ENCODE assay signal across 12 cellular contexts in the genomic region with DNA sequence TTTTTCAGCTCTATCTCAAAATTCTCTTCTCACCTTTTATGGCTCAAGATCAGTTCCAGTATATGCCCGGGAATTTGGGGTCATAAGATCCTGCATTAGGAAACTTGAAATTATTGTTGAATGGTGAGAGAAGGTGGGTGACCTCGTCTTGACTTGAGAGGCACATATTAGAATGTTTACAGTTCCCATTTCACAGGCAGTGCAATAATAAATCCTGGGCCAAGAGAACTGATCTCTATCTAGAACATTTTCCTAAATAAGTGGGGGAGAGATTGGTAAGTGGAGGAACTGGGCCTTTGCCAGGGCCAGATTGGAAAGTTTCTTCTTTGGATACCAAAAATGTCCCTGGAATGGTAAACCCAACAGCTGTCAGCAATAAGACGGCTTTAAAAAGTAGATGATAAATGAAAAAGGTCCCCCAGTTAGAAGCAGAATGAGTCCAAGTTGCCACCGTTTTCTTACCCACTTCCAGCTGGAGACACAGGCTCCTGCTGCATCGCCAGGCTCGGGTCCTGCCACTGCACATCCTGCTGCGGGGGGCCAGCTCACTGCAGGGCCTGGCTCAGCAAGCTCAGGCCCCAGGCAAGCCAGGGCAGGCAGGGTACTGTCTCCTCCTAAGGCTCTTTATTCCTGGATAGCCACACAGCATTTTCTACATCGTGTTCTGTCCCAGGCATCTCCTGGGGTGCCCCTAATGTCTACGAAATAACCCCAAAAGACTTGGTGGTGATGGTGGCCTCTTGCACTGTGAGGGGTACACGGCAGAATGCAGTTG.
DNase-seq lines count a peak whose midpoint lies in the region; ATAC-seq and TF ChIP-seq lines count a peak whose summit lies in the region.
"Had no signal": no experiment of that assay in that cellular context is flagged by ENCODE, and none has a peak within 500 bp of the region (broad histone marks: within the 10 kb centered on the region; RNA-seq: fewer than 3 reads in every experiment).

No MANE protein-coding gene starts in this region.

- WGBS in aorta, 2 donors = 20 to 25% methylated on average over 10 of the region's 10 CpGs

- TF ChIP-seq POLR2A in breast epithelium (IDR thresholded peaks at IDR 0.05) = no peak

- intact Hi-C loops in MCF 10A (cut with micrococcal nuclease) = loop anchor here (2.0 to 5.0 kb wide), 3 partner anchors 73 to 126 kb away; a partner anchor contains a TSS
- intact Hi-C loops in breast epithelium (cut with DNase I; ENCODE audit: low total_unique reads) = no loop called here
- intact Hi-C loops in left lung (cut with DNase I) = no loop called here
- intact Hi-C loops in aorta (cut with DNase I) = no loop called here

- H3K36me3 Mint-ChIP-seq in MCF 10A (ENCODE audit: insufficient read depth, unreplicated experiment) (peaks cover 4% of the 10 kb centered on the region), brain (no peaks in the 10 kb centered on the region)

- H3K27me3 ChIP-seq in breast epithelium = no peaks in the 10 kb centered on the region
- no peaks in the 10 kb centered on the region for H3K27me3 ChIP-seq in left lung
- H3K27me3 ChIP-seq in aorta (ENCODE audit: control insufficient read depth in 1 of 2, insufficient read depth in 2 of 2, low read length in 1 of 2) = no peaks in the 10 kb centered on the region
- H3K27me3 ChIP-seq: SJCRH30 had no signal

- no peak for ATAC-seq in left lung
- peak; percentile 24 for ATAC-seq in aorta (ENCODE audit: low FRiP score)
- ATAC-seq in HG03460 (IDR thresholded peaks at IDR 0.05; ENCODE audit: unreplicated experiment) = no peak
- no peak for ATAC-seq in GM18907 (IDR thresholded peaks at IDR 0.05; ENCODE audit: unreplicated experiment)
- ATAC-seq: naive thymus-derived CD4-positive, alpha-beta T cell had no signal

- H3K9me3 Mint-ChIP-seq in MCF 10A (ENCODE audit: unreplicated experiment) = no peaks in the 10 kb centered on the region
- no peaks in the 10 kb centered on the region for H3K9me3 Mint-ChIP-seq in brain
- H3K9me3 Mint-ChIP-seq: naive thymus-derived CD4-positive, alpha-beta T cell had no signal

- H3K27me3 Mint-ChIP-seq in MCF 10A (ENCODE audit: insufficient read depth, unreplicated experiment) (no peaks in the 10 kb centered on the region), brain (no peaks in the 10 kb centered on the region)
- H3K27me3 Mint-ChIP-seq: activated naive CD8-positive, alpha-beta T cell; naive thymus-derived CD4-positive, alpha-beta T cell had no signal

- DNase-seq in MCF 10A (ENCODE audit: unreplicated experiment) = peak; percentile 51
- DNase-seq in breast epithelium (ENCODE audit: low spot score in 2 of 2) = no peak
- DNase-seq in left lung = no peak
- DNase-seq in aorta = peak in 1 of 2 donors; percentile 46
- DNase-seq in NCI-H2107 (lab: John Stamatoyannopoulos, UW) = no peak
- DNase-seq: naive thymus-derived CD4-positive, alpha-beta T cell; NCI-H1105 treated with DMSO at 0.1 percent for 48 hours; SJCRH30 had no signal

- H3K4me3 Mint-ChIP-seq in MCF 10A (ENCODE audit: unreplicated experiment) = no peak overlapping the region
- no peak overlapping the region for H3K4me3 Mint-ChIP-seq in brain
- H3K4me3 Mint-ChIP-seq: activated naive CD8-positive, alpha-beta T cell; naive thymus-derived CD4-positive, alpha-beta T cell had no signal

- POLR2A ChIA-PET in MCF 10A (lab: Yijun Ruan, JAX) = interaction anchor here (0.6 to 3.5 kb wide), 16 partner anchors 8 to 178 kb away, joined by 3 to 31 read pairs (median 4); a partner anchor contains a TSS

- CTCF ChIA-PET in MCF 10A (lab: Yijun Ruan, JAX) = interaction anchor here (1.0 to 2.2 kb wide), 8 partner anchors 8 to 160 kb away, joined by 3 to 21 read pairs (median 4); no protein-coding TSS in a partner anchor

- BruUV-seq in MCF 10A (replicated peaks; lab: Mats Ljungman, UMichigan) = no TSS peak

- H3K4me1 Mint-ChIP-seq in MCF 10A (ENCODE audit: insufficient read depth, unreplicated experiment) (peaks cover 36% of the 10 kb centered on the region), brain (peaks cover 27% of the 10 kb centered on the region)

- H3K27ac Mint-ChIP-seq in MCF 10A (ENCODE audit: low read depth, unreplicated experiment) = peak overlapping the region; percentile 18
- peak overlapping the region in 3 of 5 experiments; percentile 1 to 40 (median 36) for H3K27ac Mint-ChIP-seq in brain
- H3K27ac Mint-ChIP-seq: activated naive CD8-positive, alpha-beta T cell; naive thymus-derived CD4-positive, alpha-beta T cell had no signal

- H3K27ac ChIP-seq in breast epithelium (no peak overlapping the region), left lung (peak overlapping the region; percentile 29 to 53), aorta (ENCODE audit: low read depth in 1 of 2, low read length in 2 of 2) (peak overlapping the region in 1 of 2 donors; percentile 60)
- H3K27ac ChIP-seq: SJCRH30 had no signal

- H3K4me1 ChIP-seq in breast epithelium (no peaks in the 10 kb centered on the region), left lung (peaks cover 4 to 7% of the 10 kb centered on the region in 2 donors), aorta (ENCODE audit: control insufficient read depth in 1 of 2, insufficient read depth in 2 of 2, low read length in 2 of 2) (peaks cover 1 to 5% of the 10 kb centered on the region in 2 donors)
- H3K4me1 ChIP-seq: SJCRH30 had no signal

- TF ChIP-seq CTCF in MCF 10A (IDR thresholded peaks at IDR 0.05; ENCODE audit: unreplicated experiment) (no peak), breast epithelium (IDR thresholded peaks at IDR 0.05) (no peak), brain (conservative IDR thresholded peaks at IDR 0.05) (no peak), left lung (IDR thresholded peaks at IDR 0.05) (no peak)

- no peaks in the 10 kb centered on the region for H3K36me3 ChIP-seq in breast epithelium
- H3K36me3 ChIP-seq in left lung = no peaks in the 10 kb centered on the region
- no peaks in the 10 kb centered on the region for H3K36me3 ChIP-seq in aorta (ENCODE audit: control insufficient read depth in 1 of 2, insufficient read depth in 2 of 2, low read length in 1 of 2)

- H3K4me3 ChIP-seq in breast epithelium (no peak overlapping the region), left lung (no peak overlapping the region), aorta (ENCODE audit: low read length in 2 of 2) (no peak overlapping the region)
- H3K4me3 ChIP-seq: SJCRH30 had no signal

- H3K9me3 ChIP-seq in breast epithelium (no peaks in the 10 kb centered on the region), left lung (no peaks in the 10 kb centered on the region), aorta (ENCODE audit: control insufficient read depth, low read length) (no peaks in the 10 kb centered on the region)
- H3K9me3 ChIP-seq: SJCRH30 had no signal

Comparison
In these comparisons a context has a peak if more than half of its experiments do, and no peak if none do; other contexts are left out.
1. H3K27ac ChIP-seq: peak in left lung (2 of 2); none in breast epithelium (0 of 2).